9 cellular contexts compared by ENCODE assay signal in the genomic region with DNA sequence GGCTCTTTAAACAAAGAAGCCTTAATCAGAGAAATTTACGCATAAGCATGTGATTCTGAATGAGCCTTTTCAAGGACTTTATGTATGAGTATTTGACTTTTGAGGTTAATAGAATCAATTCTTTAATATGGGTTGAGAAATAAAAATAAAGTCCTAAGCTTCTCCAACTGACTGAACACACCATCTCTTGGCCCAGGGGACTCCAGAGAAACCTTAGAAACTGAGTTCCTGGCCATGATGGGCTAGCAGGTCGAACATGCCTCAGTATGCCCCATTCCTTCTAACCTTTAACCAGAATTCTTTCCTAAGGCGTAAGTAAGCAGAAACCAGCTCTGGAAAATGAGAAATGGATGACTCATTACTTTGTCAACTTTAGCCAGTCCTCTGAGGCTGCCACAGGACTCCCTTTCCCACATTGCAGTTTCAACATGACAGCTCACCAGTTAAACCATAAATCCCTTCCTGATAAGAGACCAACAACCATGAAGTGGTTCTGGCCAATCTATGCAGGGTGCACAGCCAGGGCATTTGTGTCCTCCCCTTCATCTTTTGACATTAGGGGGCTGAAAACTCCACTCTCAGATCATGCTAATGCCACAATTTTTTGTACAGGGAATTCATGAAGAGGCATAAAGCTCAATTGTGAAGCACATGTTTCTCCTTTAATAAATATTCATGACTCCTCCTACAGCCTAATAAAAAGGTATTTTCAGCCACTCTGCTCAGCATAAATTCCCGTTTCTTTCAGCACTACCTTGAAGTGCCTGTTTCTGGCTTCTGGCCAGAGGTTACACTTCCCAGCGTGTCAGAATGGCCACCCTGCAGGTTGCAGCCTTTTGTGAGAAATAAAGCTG. TPM values are rescaled to one million over a fixed set of nuclear protein-coding genes. Genes with fewer than 3 reads are reported as not detected.
A peak's percentile ranks its signal among the peaks of the same experiment; 100 is the strongest.
DNase-seq lines count a peak whose midpoint lies in the region; ATAC-seq, FAIRE-seq and TF ChIP-seq lines count a peak whose summit lies in the region.
"Had no signal": no experiment of that assay in that cellular context is flagged by ENCODE, and none has a peak within 500 bp of the region (broad histone marks: within the 10 kb centered on the region; RNA-seq: fewer than 3 reads in every experiment).

No MANE protein-coding gene starts in this region.

- ATAC-seq in SK-N-SH treated with all-trans-retinoic acid at 6 μM for 48 hours: peak; percentile 96

- peak overlapping the region in 18 of 21 experiments; percentile 2 to 73 (median 63) for H3K27ac ChIP-seq in skin epidermis

- DNase-seq in NCI-H2227 (lab: John Stamatoyannopoulos, UW; ENCODE audit: unreplicated experiment) (peak; percentile 14), NCI-H2227 treated with DMSO at 0.1 percent for 48 hours (lab: John Stamatoyannopoulos, UW) (no peak), HTR-8/SVneo (ENCODE audit: insufficient read length, low spot score) (peak; percentile 72), glomerular endothelial cell (ENCODE audit: extremely low read depth, low read depth, low spot score) (peak; percentile 54), NAMALWA (ENCODE audit: low spot score) (no peak), occipital lobe (lab: John Stamatoyannopoulos, UW) (no peak)
- DNase-seq: DND-41 had no signal

- no peak overlapping the region for H3K4me3 ChIP-seq in skin epidermis

- peak; percentile 48 for FAIRE-seq in HTR-8/SVneo (lab: Jason Lieb, UNC)

TF ChIP-seq in SK-N-SH treated with all-trans-retinoic acid at 6 μM for 48 hours, 23 proteins besides CTCF, POLR2A, EP300 and RAD21:
- TF ChIP-seq, protein P1, sequence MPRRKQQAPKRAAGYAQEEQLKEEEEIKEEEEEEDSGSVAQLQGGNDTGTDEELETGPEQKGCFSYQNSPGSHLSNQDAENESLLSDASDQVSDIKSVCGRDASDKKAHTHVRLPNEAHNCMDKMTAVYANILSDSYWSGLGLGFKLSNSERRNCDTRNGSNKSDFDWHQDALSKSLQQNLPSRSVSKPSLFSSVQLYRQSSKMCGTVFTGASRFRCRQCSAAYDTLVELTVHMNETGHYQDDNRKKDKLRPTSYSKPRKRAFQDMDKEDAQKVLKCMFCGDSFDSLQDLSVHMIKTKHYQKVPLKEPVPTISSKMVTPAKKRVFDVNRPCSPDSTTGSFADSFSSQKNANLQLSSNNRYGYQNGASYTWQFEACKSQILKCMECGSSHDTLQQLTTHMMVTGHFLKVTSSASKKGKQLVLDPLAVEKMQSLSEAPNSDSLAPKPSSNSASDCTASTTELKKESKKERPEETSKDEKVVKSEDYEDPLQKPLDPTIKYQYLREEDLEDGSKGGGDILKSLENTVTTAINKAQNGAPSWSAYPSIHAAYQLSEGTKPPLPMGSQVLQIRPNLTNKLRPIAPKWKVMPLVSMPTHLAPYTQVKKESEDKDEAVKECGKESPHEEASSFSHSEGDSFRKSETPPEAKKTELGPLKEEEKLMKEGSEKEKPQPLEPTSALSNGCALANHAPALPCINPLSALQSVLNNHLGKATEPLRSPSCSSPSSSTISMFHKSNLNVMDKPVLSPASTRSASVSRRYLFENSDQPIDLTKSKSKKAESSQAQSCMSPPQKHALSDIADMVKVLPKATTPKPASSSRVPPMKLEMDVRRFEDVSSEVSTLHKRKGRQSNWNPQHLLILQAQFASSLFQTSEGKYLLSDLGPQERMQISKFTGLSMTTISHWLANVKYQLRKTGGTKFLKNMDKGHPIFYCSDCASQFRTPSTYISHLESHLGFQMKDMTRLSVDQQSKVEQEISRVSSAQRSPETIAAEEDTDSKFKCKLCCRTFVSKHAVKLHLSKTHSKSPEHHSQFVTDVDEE (CRISPR knock-in tag; IDR thresholded peaks at IDR 0.05): no peak
- TF ChIP-seq ZFP3 (CRISPR knock-in tag; IDR thresholded peaks at IDR 0.05) (peak; percentile 53; the same call in 1 of the 2 replicates), SNAI2 (CRISPR knock-in tag; IDR thresholded peaks at IDR 0.05) (0 out of 2 replicates have a peak, but pooled peaks have one; percentile 14), ISL1 (CRISPR knock-in tag; IDR thresholded peaks at IDR 0.05) (peak; percentile 53), CSDC2 (CRISPR knock-in tag; IDR thresholded peaks at IDR 0.05) (peak; percentile 82), BACH2 (CRISPR knock-in tag; IDR thresholded peaks at IDR 0.05; ENCODE audit: borderline replicate concordance) (no peak)

RNA-seq across cellular contexts. Expression of gene TM4SF18, which starts 33.3 kb away (rescaled TPM):
- total RNA-seq in glomerular endothelial cell (148 and 184 TPM in 2 replicates), occipital lobe (5.6 TPM)

Comparison
In these comparisons a context has a peak if more than half of its experiments do, and no peak if none do; other contexts are left out.
1. DNase-seq: peak in NCI-H2227 (single experiment), HTR-8/SVneo (single experiment) and glomerular endothelial cell (single experiment); none in NCI-H2227 treated with DMSO at 0.1 percent for 48 hours (single experiment), NAMALWA (single experiment) and occipital lobe (single experiment).
2. RNA of gene TM4SF18, which starts 33.3 kb away (total RNA-seq): 148 to 184 TPM in glomerular endothelial cell; 5.6 TPM in occipital lobe (single experiment); every median in the first group is over 10 times any median in the second.